In genomic region chr17:77373298-77374169, GRCh38 we compare ENCODE assay signal across 8 cellular contexts.
DNase-seq lines count a peak whose midpoint lies in the region; FAIRE-seq and TF ChIP-seq lines count a peak whose summit lies in the region.

No MANE protein-coding gene starts in this region.

- H3K4me3 ChIP-seq in SK-N-SH (ENCODE audit: low read depth in 2 of 2, low read length in 1 of 2) (peak overlapping the region; percentile 88 to 95), mesendoderm (ENCODE audit: low read length) (peak overlapping the region; percentile 86), urinary bladder (ENCODE audit: low read depth, low read length) (peak overlapping the region; percentile 76)

- H3K4me3 Mint-ChIP-seq in dendritic cell treated with granulocyte-macrophage colony-stimulating factor and Interleukin-4, amounts not matched to agents 40 ng/mL and 50 ng/mL, for 4 days, result peak overlapping the region; percentile 83

- H3F3A ChIP-seq in SK-N-SH (replicated peaks; ENCODE audit: insufficient read depth), result peaks cover 26% of the 10 kb centered on the region

- peaks cover 42% of the 10 kb centered on the region for H4K20me1 ChIP-seq in SK-N-SH (ENCODE audit: insufficient read depth)

- H3K9ac ChIP-seq in SK-N-SH, result peak overlapping the region; percentile 78
- H3K9ac ChIP-seq in mesendoderm (ENCODE audit: low read length), result peak overlapping the region; percentile 96

- FAIRE-seq in GM19239 (lab: Jason Lieb, UNC) (no peak), urothelium cell line (lab: Jason Lieb, UNC) (no peak)

- CTCF ChIA-PET in SK-N-SH (lab: Yijun Ruan, JAX), result interaction anchor here (0.8 to 3.3 kb wide), 20 partner anchors 11 to 169 kb away, joined by 3 to 23 read pairs (median 5); no protein-coding TSS in a partner anchor

- peak overlapping the region; percentile 90 for H2BK5ac ChIP-seq in mesendoderm (ENCODE audit: low read length)

- peaks cover 86% of the 10 kb centered on the region for H3K4me1 Mint-ChIP-seq in dendritic cell treated with granulocyte-macrophage colony-stimulating factor and Interleukin-4, amounts not matched to agents 40 ng/mL and 50 ng/mL, for 4 days (ENCODE audit: low read depth)

- H2AFZ ChIP-seq in SK-N-SH (ENCODE audit: low read depth), result no peak overlapping the region

- no peaks in the 10 kb centered on the region for H3K36me3 ChIP-seq in SK-N-SH (replicated peaks in 1 of 2; ENCODE audit: control insufficient read depth in 1 of 2, insufficient read depth in 2 of 2, low read length in 1 of 2)
- no peaks in the 10 kb centered on the region for H3K36me3 ChIP-seq in mesendoderm (ENCODE audit: control insufficient read depth, insufficient read depth, low read length)
- H3K36me3 ChIP-seq in urinary bladder (ENCODE audit: insufficient read depth), result no peaks in the 10 kb centered on the region

- H3K79me1 ChIP-seq in mesendoderm (ENCODE audit: low read length), result peaks cover 33% of the 10 kb centered on the region

- H3K27ac ChIP-seq in SK-N-SH (ENCODE audit: low read depth in 2 of 2, low read length in 1 of 2) (peak overlapping the region; percentile 63 to 100; a peak in 3 of 4 replicates), mesendoderm (ENCODE audit: low read depth, low read length) (peak overlapping the region; percentile 87), urinary bladder (ENCODE audit: low read depth) (peak overlapping the region; percentile 92)

- H3K27me3 ChIP-seq in SK-N-SH (ENCODE audit: insufficient read depth) (no peaks in the 10 kb centered on the region), mesendoderm (ENCODE audit: insufficient read depth, low read length, poor library complexity) (no peaks in the 10 kb centered on the region)

- H2AK5ac ChIP-seq in mesendoderm (ENCODE audit: low read length), result peak overlapping the region; percentile 32

- no peaks in the 10 kb centered on the region for H3K27me3 Mint-ChIP-seq in dendritic cell treated with granulocyte-macrophage colony-stimulating factor and Interleukin-4, amounts not matched to agents 40 ng/mL and 50 ng/mL, for 4 days

- WGBS in SK-N-SH (ENCODE audit: low lambda C conversion rate), result 32% methylated on average over 52 of the region's 90 CpGs
- WGBS in mesendoderm (ENCODE audit: extremely low coverage, insufficient coverage, low lambda C conversion rate), result no CpG with 5 or more reads among the region's 90 CpGs
- 1% methylated on average over 90 of the region's 90 CpGs for WGBS in urinary bladder

- peak overlapping the region; percentile 99 for H3K23ac ChIP-seq in mesendoderm (ENCODE audit: low read length)

- no peak for TF ChIP-seq EP300 in SK-N-SH (IDR thresholded peaks at IDR 0.05; ENCODE audit: borderline replicate concordance in 1 of 2, low read depth in 1 of 2, low read length in 1 of 2)

- H3K9me3 Mint-ChIP-seq in dendritic cell treated with granulocyte-macrophage colony-stimulating factor and Interleukin-4, amounts not matched to agents 40 ng/mL and 50 ng/mL, for 4 days, result no peaks in the 10 kb centered on the region

- H3K56ac ChIP-seq in mesendoderm (ENCODE audit: low read length), result peak overlapping the region; percentile 97

- TF ChIP-seq CTCF in SK-N-SH (IDR thresholded peaks at IDR 0.05), result no peak; the same call in 1 of the 2 replicates

- H4K8ac ChIP-seq in mesendoderm (ENCODE audit: low read depth, low read length), result no peak overlapping the region

- H3K4me2 ChIP-seq in SK-N-SH, result peak overlapping the region; percentile 100
- H3K4me2 ChIP-seq in mesendoderm (ENCODE audit: low read length), result peak overlapping the region; percentile 69

- POLR2A ChIA-PET in SK-N-SH (lab: Yijun Ruan, JAX), result interaction anchor here (0.7 to 6.6 kb wide), 15 partner anchors 14 to 78 kb away, joined by 3 to 44 read pairs (median 5); no protein-coding TSS in a partner anchor

- peak overlapping the region; percentile 89 for H3K27ac Mint-ChIP-seq in dendritic cell treated with granulocyte-macrophage colony-stimulating factor and Interleukin-4, amounts not matched to agents 40 ng/mL and 50 ng/mL, for 4 days

- no peak for TF ChIP-seq RAD21 in SK-N-SH (IDR thresholded peaks at IDR 0.05; ENCODE audit: low read length)

- no peak overlapping the region for H4K5ac ChIP-seq in mesendoderm (ENCODE audit: low read length)

- intact Hi-C loops in dendritic cell treated with granulocyte-macrophage colony-stimulating factor and Interleukin-4, amounts not matched to agents 40 ng/mL and 50 ng/mL, for 4 days (cut with micrococcal nuclease), result loop anchor here (5.0 to 10.0 kb wide), 2 partner anchors 41 to 51 kb away; no protein-coding TSS in a partner anchor

- H3K36me3 Mint-ChIP-seq in dendritic cell treated with granulocyte-macrophage colony-stimulating factor and Interleukin-4, amounts not matched to agents 40 ng/mL and 50 ng/mL, for 4 days (ENCODE audit: low read depth), result peaks cover 38% of the 10 kb centered on the region

- H2BK120ac ChIP-seq in mesendoderm (ENCODE audit: low read depth, low read length), result peak overlapping the region; percentile 31

- H3K4me1 ChIP-seq in SK-N-SH (ENCODE audit: control insufficient read depth in 1 of 2, insufficient read depth in 2 of 2, low read depth in 1 of 2, low read length in 1 of 2), result peaks cover 31 to 73% of the 10 kb centered on the region in 2 experiments
- peaks cover 20% of the 10 kb centered on the region for H3K4me1 ChIP-seq in mesendoderm (ENCODE audit: control insufficient read depth, low read depth, low read length)
- H3K4me1 ChIP-seq in urinary bladder (ENCODE audit: insufficient read depth), result no peaks in the 10 kb centered on the region

- peak overlapping the region; percentile 8 for H2BK15ac ChIP-seq in mesendoderm (replicated peaks; ENCODE audit: low read depth)

- no peaks in the 10 kb centered on the region for H3K9me3 ChIP-seq in SK-N-SH

- H3K79me2 ChIP-seq in SK-N-SH (ENCODE audit: insufficient read depth) (peaks cover 60% of the 10 kb centered on the region), mesendoderm (ENCODE audit: control insufficient read depth, insufficient read depth, low read length) (peaks cover 50% of the 10 kb centered on the region)

- peak overlapping the region; percentile 89 for H3K18ac ChIP-seq in mesendoderm (ENCODE audit: low read length)

- peak overlapping the region; percentile 36 for H3K4ac ChIP-seq in mesendoderm (ENCODE audit: low read depth, low read length)

- H3K9me2 ChIP-seq in SK-N-SH, result no peaks in the 10 kb centered on the region

- DNase-seq in AG20443 (ENCODE audit: low spot score) (peak; percentile 40), GM19239 (ENCODE audit: insufficient read length, low spot score) (peak; percentile 56), SK-N-SH (peak; percentile 65), mesendoderm (peak; percentile 87), urothelium cell line (ENCODE audit: low spot score) (no peak)
- no peak for DNase-seq in effector CD4-positive, alpha-beta T cell

TF ChIP-seq in SK-N-SH, 30 proteins besides CTCF, POLR2A, EP300 and RAD21 (continues in another document):
- TF ChIP-seq JUND (IDR thresholded peaks at IDR 0.05) (no peak), REST (IDR thresholded peaks at IDR 0.05; ENCODE audit: low read depth, low read length) (no peak), PBX3 (IDR thresholded peaks at IDR 0.05) (no peak), EZH2phosphoT487 (IDR thresholded peaks at IDR 0.05; ENCODE audit: borderline replicate concordance, low read depth) (no peak), GATA2 (CRISPR knock-in tag; IDR thresholded peaks at IDR 0.05) (no peak), ELF1 (IDR thresholded peaks at IDR 0.05) (no peak), GABPA (IDR thresholded peaks at IDR 0.05; ENCODE audit: low read depth) (no peak), SIN3A (IDR thresholded peaks at IDR 0.05; ENCODE audit: borderline replicate concordance, low read depth, low read length) (no peak), NFIC (IDR thresholded peaks at IDR 0.05; ENCODE audit: borderline replicate concordance) (no peak), TEAD4 (IDR thresholded peaks at IDR 0.05; ENCODE audit: borderline replicate concordance, insufficient read depth) (no peak), TCF12 (IDR thresholded peaks at IDR 0.05) (no peak)

Comparison
In these comparisons a context has a peak if more than half of its experiments do, and no peak if none do; other contexts are left out.
1. DNase-seq: peak in AG20443 (single experiment), GM19239 (single experiment), SK-N-SH (single experiment) and mesendoderm (single experiment); none in urothelium cell line (single experiment) and effector CD4-positive, alpha-beta T cell (single experiment).
2. Peak in every context shown above with its lines, with median percentiles within 50 percentile points of each other: H3K27ac ChIP-seq and H3K4me3 ChIP-seq.